ENCODE assay signal across 32 cellular contexts in the genomic region with DNA sequence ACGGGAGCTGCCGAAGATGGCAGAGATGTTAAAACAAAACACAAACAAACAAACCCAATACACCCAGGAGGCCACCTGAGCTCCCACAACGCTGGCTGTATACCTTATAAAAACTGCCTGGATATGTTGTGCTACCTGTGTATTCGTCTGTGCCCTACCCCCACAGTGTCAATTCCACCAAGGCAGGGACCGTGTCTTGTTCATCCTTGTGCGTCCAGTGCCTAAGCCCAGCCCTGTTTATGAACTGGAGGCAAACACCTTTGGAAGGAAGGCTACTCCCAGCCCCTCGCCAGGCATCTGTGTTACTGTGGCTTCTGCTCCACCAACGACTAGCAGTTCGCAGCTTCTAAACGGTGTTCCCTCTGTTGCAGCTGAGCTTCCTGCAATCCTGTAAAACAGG. TPM values are rescaled to one million over a fixed set of nuclear protein-coding genes. Genes with fewer than 3 reads are reported as not detected.
"Had no signal": no experiment of that assay in that cellular context is flagged by ENCODE, and none has a peak within 500 bp of the region (broad histone marks: within the 10 kb centered on the region; RNA-seq: fewer than 3 reads in every experiment).

No MANE protein-coding gene starts in this region.

- H3K4me3 ChIP-seq: ascending aorta, breast epithelium, cardiac muscle cell, colonic mucosa, esophagus squamous epithelium, gastroesophageal sphincter had no signal

- ATAC-seq: activated CD4-positive, CD25-positive, alpha-beta regulatory T cell treated with anti-CD3 and anti-CD28 coated beads, Interleukin-2, amount 50 U/mL, for 24 hours; activated CD8-positive, alpha-beta T cell treated with anti-CD3 and anti-CD28 coated beads for 36 hours; activated T-cell treated with anti-CD3 and anti-CD28 coated beads, Interleukin-2, amount 50 U/mL, for 4 hours; activated T-helper 17 cell treated with anti-CD3 and anti-CD28 coated beads, Interleukin-2, amount 50 U/mL, for 72 hours; gastroesophageal sphincter; T-helper 17 cell had no signal

- H3K27me3 ChIP-seq: ascending aorta, breast epithelium, colonic mucosa, esophagus squamous epithelium had no signal

- H3K27ac ChIP-seq: ascending aorta, breast epithelium, cardiac muscle cell, colonic mucosa, epithelial cell of prostate, esophagus squamous epithelium, gastroesophageal sphincter, WERI-Rb-1 had no signal

- H3K4me1 ChIP-seq: breast epithelium, colonic mucosa had no signal

- H3K9me3 ChIP-seq: ascending aorta, breast epithelium, colonic mucosa, esophagus squamous epithelium, gastroesophageal sphincter had no signal

- FAIRE-seq: endometrium, endothelial cell of umbilical vein had no signal

- DNase-seq: activated B cell treated with CpG ODN at 0.5 μM for 24 hours; activated CD4-positive, alpha-beta T cell treated with anti-CD3 and anti-CD28 coated beads for 48 hours; activated CD4-positive, alpha-beta T cell treated with anti-CD3 and anti-CD28 coated beads, Interleukin-2, amount 50 U/mL, for 1 hour; activated CD4-positive, alpha-beta T cell treated with anti-CD3 and anti-CD28 coated beads, Interleukin-2, amount 50 U/mL, for 48 hours; activated CD8-positive, alpha-beta memory T cell treated with anti-CD3 and anti-CD28 coated beads for 24 hours; activated CD8-positive, alpha-beta T cell treated with anti-CD3 and anti-CD28 coated beads for 36 hours; activated effector memory CD4-positive, alpha-beta T cell treated with Interleukin-2 at 50 U/mL for 16 hours; activated gamma-delta T cell treated with Interleukin-2 at 50 U/mL for 16 hours; activated naive CD4-positive, alpha-beta T cell treated with anti-CD3 and anti-CD28 coated beads for 36 hours; activated naive CD8-positive, alpha-beta T cell treated with anti-CD3 and anti-CD28 coated beads for 36 hours; activated T-cell treated with anti-CD3 and anti-CD28 coated beads, Interleukin-2, amount 50 U/mL, for 4 hours; central memory CD4-positive, alpha-beta T cell; cerebellar nuclear complex; colonic mucosa; effector CD8-positive, alpha-beta T cell; esophagus squamous epithelium; foreskin melanocyte; T-helper 1 cell; T-helper 17 cell; T1000; WERI-Rb-1 had no signal

- H3K36me3 ChIP-seq: ascending aorta, breast epithelium, cardiac muscle cell, colonic mucosa, esophagus squamous epithelium, gastroesophageal sphincter, WERI-Rb-1 had no signal

RNA-seq across cellular contexts. Expression of gene PHOSPHO1, which starts 26.7 kb away (rescaled TPM):
- total RNA-seq: activated B cell treated with CpG ODN at 0.5 μM for 24 hours; activated CD8-positive, alpha-beta T cell treated with anti-CD3 and anti-CD28 coated beads for 36 hours; activated naive CD4-positive, alpha-beta T cell treated with anti-CD3 and anti-CD28 coated beads for 36 hours; activated naive CD8-positive, alpha-beta T cell treated with anti-CD3 and anti-CD28 coated beads for 36 hours; activated T-helper 17 cell treated with anti-CD3 and anti-CD28 coated beads, Interleukin-2, amount 50 U/mL, for 72 hours; ascending aorta; cardiac muscle cell; colonic mucosa; endothelial cell of umbilical vein; T-helper 17 cell had no signal
- polyA plus RNA-seq: cardiac muscle cell had no signal

RNA-seq across cellular contexts. Expression of gene ABI3, which starts 46.8 kb away (rescaled TPM):
- total RNA-seq: fibroblast of lung had no signal
- polyA plus RNA-seq: cardiac muscle cell had no signal

RNA-seq across cellular contexts. Expression of gene GNGT2, which starts 46.9 kb away (rescaled TPM):
- total RNA-seq: ascending aorta, cardiac muscle cell, fibroblast of lung, fibroblast of villous mesenchyme had no signal
- polyA plus RNA-seq: cardiac muscle cell had no signal
